In genomic region chr20:3043381-3043780, GRCh38 we compare ENCODE assay signal across 12 cellular contexts. TPM values are rescaled to one million over a fixed set of nuclear protein-coding genes. Genes with fewer than 3 reads are reported as not detected.
DNase-seq lines count a peak whose midpoint lies in the region; ATAC-seq and TF ChIP-seq lines count a peak whose summit lies in the region.
"Had no signal": no experiment of that assay in that cellular context is flagged by ENCODE, and none has a peak within 500 bp of the region (broad histone marks: within the 10 kb centered on the region; RNA-seq: fewer than 3 reads in every experiment).

Gene GNRH2 (plus strand): TSS chr20:3043622. CDS start chr20:3044415, 793 bp downstream.

- H3K9me3 ChIP-seq in liver (ENCODE audit: control insufficient read depth in 4 of 4, low read length in 3 of 4) (no peaks in the 10 kb centered on the region), testis (no peaks in the 10 kb centered on the region)

- H3K27me3 ChIP-seq in liver (ENCODE audit: control insufficient read depth in 4 of 4, insufficient read depth in 4 of 4, low read length in 3 of 4) = no peaks in the 10 kb centered on the region
- H3K27me3 ChIP-seq in testis = no peaks in the 10 kb centered on the region

- intact Hi-C loops in activated T-helper 2 cell treated with anti-CD3 and anti-CD28 coated beads, Interferon-gamma antibody, Interleukin-2, Interleukin-4, amounts not matched to agents 10 μg/mL and 5 μg/mL and 100 μg/mL, durations not matched to agents 14 hours and 24 hours and 36 hours (cut with micrococcal nuclease) = no loop called here
- intact Hi-C loops in testis (cut with DNase I; ENCODE audit: low total_unique reads) = no loop called here

- H3K27ac Mint-ChIP-seq in activated T-cell treated with anti-CD3 and anti-CD28 coated beads, Interleukin-2, amount 50 U/mL, for 72 hours = peak within 1 kb of the TSS; percentile 29
- H3K27ac Mint-ChIP-seq in activated T-helper 2 cell treated with anti-CD3 and anti-CD28 coated beads, Interferon-gamma antibody, Interleukin-2, Interleukin-4, amounts not matched to agents 10 μg/mL and 5 μg/mL and 100 μg/mL, durations not matched to agents 14 hours and 24 hours and 36 hours = peak within 1 kb of the TSS; percentile 56

- WGBS in liver = 89% methylated on average over 4 of the region's 4 CpGs
- 76 to 83% methylated on average over 2 to 4 of the region's 4 CpGs for WGBS in testis, 2 donors

- no peak for TF ChIP-seq POLR2A in testis (IDR thresholded peaks at IDR 0.05)

- peaks cover 41% of the 10 kb centered on the region for H3K4me1 Mint-ChIP-seq in activated T-cell treated with anti-CD3 and anti-CD28 coated beads, Interleukin-2, amount 50 U/mL, for 72 hours (ENCODE audit: low read depth)
- H3K4me1 Mint-ChIP-seq in activated T-helper 2 cell treated with anti-CD3 and anti-CD28 coated beads, Interferon-gamma antibody, Interleukin-2, Interleukin-4, amounts not matched to agents 10 μg/mL and 5 μg/mL and 100 μg/mL, durations not matched to agents 14 hours and 24 hours and 36 hours (ENCODE audit: low read depth) = peaks cover 12% of the 10 kb centered on the region

- TF ChIP-seq RAD21 in liver (IDR thresholded peaks at IDR 0.05) = no peak

- peaks cover 3 to 19% (median 10%) of the 10 kb centered on the region in 4 donors for H3K36me3 ChIP-seq in liver (ENCODE audit: control insufficient read depth in 4 of 4, insufficient read depth in 3 of 4, low read depth in 1 of 4, low read length in 3 of 4)
- H3K36me3 ChIP-seq in testis (ENCODE audit: low read depth, missing control alignments) = no peaks in the 10 kb centered on the region

- peak within 1 kb of the TSS; percentile 74 to 82 for H3K27ac ChIP-seq in liver (ENCODE audit: low read depth in 1 of 2, low read length in 2 of 2)
- H3K27ac ChIP-seq in testis = peak within 1 kb of the TSS; percentile 39 to 85

- peaks cover 13 to 20% of the 10 kb centered on the region in 2 donors for H3K36me3 Mint-ChIP-seq in activated T-cell treated with anti-CD3 and anti-CD28 coated beads, Interleukin-2, amount 50 U/mL, for 72 hours (ENCODE audit: insufficient read depth in 2 of 2)
- peaks cover 61% of the 10 kb centered on the region for H3K36me3 Mint-ChIP-seq in activated T-helper 2 cell treated with anti-CD3 and anti-CD28 coated beads, Interferon-gamma antibody, Interleukin-2, Interleukin-4, amounts not matched to agents 10 μg/mL and 5 μg/mL and 100 μg/mL, durations not matched to agents 14 hours and 24 hours and 36 hours (ENCODE audit: low read depth)

- H3K4me3 ChIP-seq in liver (ENCODE audit: low read depth in 1 of 3, low read length in 3 of 3) (no peak within 1 kb of the TSS), testis (no peak within 1 kb of the TSS)

- H3K4me3 Mint-ChIP-seq in activated T-cell treated with anti-CD3 and anti-CD28 coated beads, Interleukin-2, amount 50 U/mL, for 72 hours = peak within 1 kb of the TSS; percentile 34 to 49
- H3K4me3 Mint-ChIP-seq in activated T-helper 2 cell treated with anti-CD3 and anti-CD28 coated beads, Interferon-gamma antibody, Interleukin-2, Interleukin-4, amounts not matched to agents 10 μg/mL and 5 μg/mL and 100 μg/mL, durations not matched to agents 14 hours and 24 hours and 36 hours (ENCODE audit: low read depth) = no peak within 1 kb of the TSS

- no peak within 1 kb of the TSS for H3K9ac ChIP-seq in liver (ENCODE audit: low read depth in 1 of 2, low read length in 2 of 2)

- no peak for ATAC-seq in activated T-cell treated with anti-CD3 and anti-CD28 coated beads, Interleukin-2, amount 50 U/mL, for 72 hours (replicated peaks in 1 of 2)
- ATAC-seq: Panc1 had no signal

- H3K4me1 ChIP-seq in liver (ENCODE audit: control insufficient read depth in 4 of 4, insufficient read depth in 4 of 4, low read length in 3 of 4) (peaks cover 5 to 37% (median 24%) of the 10 kb centered on the region in 4 donors), testis (peaks cover 12% of the 10 kb centered on the region)

- no peak for DNase-seq in activated T-cell treated with anti-CD3 and anti-CD28 coated beads, Interleukin-2, amount 50 U/mL, for 72 hours
- no peak for DNase-seq in activated T-cell treated with anti-CD3 and anti-CD28 coated beads, Interleukin-2, amount 50 U/mL, for 48 hours
- DNase-seq in activated T-helper 2 cell treated with anti-CD3 and anti-CD28 coated beads, Interferon-gamma antibody, Interleukin-2, Interleukin-4, amounts not matched to agents 10 μg/mL and 5 μg/mL and 100 μg/mL, durations not matched to agents 14 hours and 24 hours and 36 hours (ENCODE audit: low spot score) = no peak
- DNase-seq in testis = no peak
- DNase-seq in NCI-H2029 (lab: John Stamatoyannopoulos, UW) = no peak
- no peak for DNase-seq in NCI-H345 treated with DMSO at 0.1 percent for 48 hours (lab: John Stamatoyannopoulos, UW; ENCODE audit: unreplicated experiment)
- no peak for DNase-seq in DMS153 treated with DMSO at 0.1 percent for 48 hours (lab: John Stamatoyannopoulos, UW; ENCODE audit: unreplicated experiment)
- DNase-seq: activated CD8-positive, alpha-beta memory T cell treated with anti-CD3 and anti-CD28 coated beads, Interleukin-2, amount 50 U/mL, for 48 hours; cerebellar nuclear complex; EL had no signal

- H3K27me3 Mint-ChIP-seq in activated T-cell treated with anti-CD3 and anti-CD28 coated beads, Interleukin-2, amount 50 U/mL, for 72 hours (ENCODE audit: low read depth) = no peaks in the 10 kb centered on the region
- H3K27me3 Mint-ChIP-seq in activated T-helper 2 cell treated with anti-CD3 and anti-CD28 coated beads, Interferon-gamma antibody, Interleukin-2, Interleukin-4, amounts not matched to agents 10 μg/mL and 5 μg/mL and 100 μg/mL, durations not matched to agents 14 hours and 24 hours and 36 hours (ENCODE audit: low read depth) = no peaks in the 10 kb centered on the region

- H3K9me3 Mint-ChIP-seq in activated T-cell treated with anti-CD3 and anti-CD28 coated beads, Interleukin-2, amount 50 U/mL, for 72 hours = no peaks in the 10 kb centered on the region
- no peaks in the 10 kb centered on the region for H3K9me3 Mint-ChIP-seq in activated T-helper 2 cell treated with anti-CD3 and anti-CD28 coated beads, Interferon-gamma antibody, Interleukin-2, Interleukin-4, amounts not matched to agents 10 μg/mL and 5 μg/mL and 100 μg/mL, durations not matched to agents 14 hours and 24 hours and 36 hours

- TF ChIP-seq CTCF in liver (IDR thresholded peaks at IDR 0.05; ENCODE audit: low read depth, low read length, missing input control) (no peak), testis (IDR thresholded peaks at IDR 0.05) (no peak)

TF ChIP-seq in liver, 16 proteins besides CTCF, POLR2A, EP300 and RAD21:
- TF ChIP-seq EGR1 (IDR thresholded peaks at IDR 0.05; ENCODE audit: low read depth in 2 of 2) (no peak), GABPA (IDR thresholded peaks at IDR 0.05 in 1 of 2, conservative IDR thresholded peaks at IDR 0.05 in 1 of 2) (no peak), RXRA (IDR thresholded peaks at IDR 0.05) (no peak), FOXA1 (IDR thresholded peaks at IDR 0.05) (no peak)

RNA-seq across cellular contexts. Expression of gene GNRH2, which starts in this region (rescaled TPM):
- total RNA-seq in activated T-cell treated with anti-CD3 and anti-CD28 coated beads, Interleukin-2, amount 50 U/mL, for 72 hours = 10 to 100 TPM in 1 of 2 donors, 1 to 10 TPM in 1; 5.5 to 87.1 TPM
- total RNA-seq in activated T-helper 2 cell treated with anti-CD3 and anti-CD28 coated beads, Interferon-gamma antibody, Interleukin-2, Interleukin-4, amounts not matched to agents 10 μg/mL and 5 μg/mL and 100 μg/mL, durations not matched to agents 14 hours and 24 hours and 36 hours = 3.4 and 3.7 TPM in 2 replicates
- total RNA-seq in liver (under 1 TPM in 1 of 2 donors, not detected in 1; 0.25 TPM), testis (not detected)
- polyA plus RNA-seq in liver (under 1 TPM; 0.44 to 0.58 TPM), testis (ENCODE audit: insufficient read depth, low read depth, low replicate concordance) (2.6 TPM)
